In genomic region chr12:25480145-25480544, GRCh38 we compare ENCODE assay signal across 21 cellular contexts.
A peak's percentile ranks its signal among the peaks of the same experiment; 100 is the strongest.
DNase-seq lines count a peak whose midpoint lies in the region; ATAC-seq, FAIRE-seq and TF ChIP-seq lines count a peak whose summit lies in the region.
"Had no signal": no experiment of that assay in that cellular context is flagged by ENCODE, and none has a peak within 500 bp of the region (broad histone marks: within the 10 kb centered on the region; RNA-seq: fewer than 3 reads in every experiment).

No MANE protein-coding gene starts in this region.

- H2BK5ac ChIP-seq in H1 (ENCODE audit: low read depth, low read length) (no peak overlapping the region), neuronal stem cell (ENCODE audit: low read length) (no peak overlapping the region)

- no peaks in the 10 kb centered on the region for H3K9me3 ChIP-seq in liver (ENCODE audit: control insufficient read depth in 4 of 4, low read length in 3 of 4)
- H3K9me3 ChIP-seq in HepG2 (ENCODE audit: low read length) = no peaks in the 10 kb centered on the region
- no peaks in the 10 kb centered on the region for H3K9me3 ChIP-seq in H1 (ENCODE audit: insufficient read depth in 2 of 2, low read depth in 1 of 2, low read length in 1 of 2)
- no peaks in the 10 kb centered on the region for H3K9me3 ChIP-seq in neuronal stem cell (replicated peaks in 1 of 2; ENCODE audit: control insufficient read depth in 2 of 2, insufficient read depth in 1 of 2, low read depth in 1 of 2, low read length in 2 of 2)
- no peaks in the 10 kb centered on the region for H3K9me3 ChIP-seq in A673 (ENCODE audit: low read depth, low read length, poor library complexity, severe bottlenecking)
- H3K9me3 ChIP-seq: A549, BLaER1 had no signal

- H3K4me2 ChIP-seq in HepG2 (ENCODE audit: low read depth, low read length) (no peak overlapping the region), H1 (ENCODE audit: insufficient read depth in 1 of 2, low read depth in 2 of 2, low read length in 2 of 2) (no peak overlapping the region), neuronal stem cell (ENCODE audit: insufficient read depth, low read length, poor library complexity, severe bottlenecking) (no peak overlapping the region)
- H3K4me2 ChIP-seq: A549, BLaER1 had no signal

- in situ Hi-C loops in HepG2 (cut with HindIII; ENCODE audit: extremely low pct_ligation_motif_present, low pct_unique_long_range_greater_than_20kb) = no loop called here

- no peaks in the 10 kb centered on the region for H4K20me1 ChIP-seq in HepG2 (ENCODE audit: insufficient read depth, low read length)
- H4K20me1 ChIP-seq in H1 (replicated peaks in 1 of 2; ENCODE audit: control insufficient read depth in 1 of 2, insufficient read depth in 2 of 2, low read length in 2 of 2) = no peaks in the 10 kb centered on the region
- H4K20me1 ChIP-seq: BLaER1 had no signal

- H3K4ac ChIP-seq in H1 (replicated peaks; ENCODE audit: insufficient read length, low read depth, low read length) (no peak overlapping the region), neuronal stem cell (ENCODE audit: low read length) (no peak overlapping the region)

- TF ChIP-seq CTCF in liver (IDR thresholded peaks at IDR 0.05; ENCODE audit: low read depth, low read length, missing input control) (no peak), HepG2 (CRISPR knock-in tag; IDR thresholded peaks at IDR 0.05) (no peak), H1 (IDR thresholded peaks at IDR 0.05; ENCODE audit: control extremely low read depth in 1 of 3, insufficient read depth in 1 of 3, low read depth in 1 of 3, low read length in 3 of 3) (no peak), A673 (conservative IDR thresholded peaks at IDR 0.05; ENCODE audit: low read depth, low read length) (no peak)

- no peaks in the 10 kb centered on the region for H3K27me3 ChIP-seq in liver (ENCODE audit: control insufficient read depth in 4 of 4, insufficient read depth in 4 of 4, low read length in 3 of 4)
- H3K27me3 ChIP-seq in HepG2 (ENCODE audit: control insufficient read depth in 1 of 2, insufficient read depth in 2 of 2, low read length in 2 of 2) = no peaks in the 10 kb centered on the region
- H3K27me3 ChIP-seq in H1 (replicated peaks in 1 of 4; ENCODE audit: control insufficient read depth in 3 of 4, extremely low read depth in 1 of 4, insufficient read depth in 3 of 4, low read length in 3 of 4) = no peaks in the 10 kb centered on the region
- H3K27me3 ChIP-seq in neuronal stem cell (ENCODE audit: control insufficient read depth in 3 of 3, insufficient read depth in 3 of 3, low read depth in 1 of 3, low read length in 3 of 3) = no peaks in the 10 kb centered on the region
- no peaks in the 10 kb centered on the region for H3K27me3 ChIP-seq in A673 (replicated peaks; ENCODE audit: insufficient read depth, low read depth, low read length, poor library complexity)
- H3K27me3 ChIP-seq: BLaER1 had no signal

- H2BK20ac ChIP-seq in H1 (ENCODE audit: low read length) = no peak overlapping the region

- POLR2A ChIA-PET in HepG2 (lab: Yijun Ruan, JAX) (no interaction called here), H1 (lab: Charles Lee; ENCODE audit: partially characterized antibody) (no interaction called here), A673 (lab: Charles Lee; ENCODE audit: low non-redundant PET) (no interaction called here)

- CTCF ChIA-PET in HepG2 (lab: Yijun Ruan, JAX; ENCODE audit: low intra/inter-chr PET ratio, low total read pairs) = no interaction called here
- CTCF ChIA-PET in H1 (lab: Charles Lee; ENCODE audit: partially characterized antibody) = no interaction called here
- CTCF ChIA-PET in A673 (lab: Charles Lee) = no interaction called here

- H3K23ac ChIP-seq in H1 (ENCODE audit: insufficient read length) (no peak overlapping the region), neuronal stem cell (ENCODE audit: low read depth, low read length, poor library complexity) (no peak overlapping the region)

- TF ChIP-seq RAD21 in liver (IDR thresholded peaks at IDR 0.05) (peak in 1 of 2 donors; percentile 38), HepG2 (CRISPR knock-in tag; IDR thresholded peaks at IDR 0.05) (no peak), H1 (IDR thresholded peaks at IDR 0.05 in 1 of 2, conservative IDR thresholded peaks at IDR 0.05 in 1 of 2; ENCODE audit: low read depth in 2 of 2, low read length in 2 of 2) (no peak)

- H3K56ac ChIP-seq in H1 (replicated peaks; ENCODE audit: insufficient read length, low read depth, low read length) = no peak overlapping the region

- intact Hi-C loops in HepG2 (cut with micrococcal nuclease; ENCODE audit: unreplicated experiment) (no loop called here), A673 (cut with micrococcal nuclease; ENCODE audit: unreplicated experiment) (no loop called here)

- ATAC-seq in HepG2 = no peak
- ATAC-seq: A549, GM12878, HCT116 had no signal

- no peak overlapping the region for H2BK120ac ChIP-seq in H1 (replicated peaks; ENCODE audit: low read depth, low read length)
- H2BK120ac ChIP-seq in neuronal stem cell (ENCODE audit: low read depth, low read length) = no peak overlapping the region

- no peak for TF ChIP-seq POLR2A in HepG2 (IDR thresholded peaks at IDR 0.05; ENCODE audit: insufficient read depth in 1 of 2, low read depth in 2 of 2, low read length in 2 of 2)
- no peak for TF ChIP-seq POLR2A in H1 (IDR thresholded peaks at IDR 0.05; ENCODE audit: control extremely low read depth in 1 of 2, low read depth in 2 of 2, low read length in 2 of 2)

- H2AFZ ChIP-seq in HepG2 (ENCODE audit: low read length) (no peak overlapping the region), H1 (ENCODE audit: low read length) (no peak overlapping the region), neuronal stem cell (ENCODE audit: low read length) (no peak overlapping the region)

- no peak overlapping the region for H4K8ac ChIP-seq in H1 (ENCODE audit: extremely low read depth, insufficient read depth, low read length)
- no peak overlapping the region for H4K8ac ChIP-seq in neuronal stem cell (ENCODE audit: low read depth, low read length)

- H3K4me1 ChIP-seq in liver (ENCODE audit: control insufficient read depth in 4 of 4, insufficient read depth in 4 of 4, low read length in 3 of 4) (no peaks in the 10 kb centered on the region), HepG2 (ENCODE audit: insufficient read depth, low read length) (no peaks in the 10 kb centered on the region), H1 (replicated peaks in 1 of 4; ENCODE audit: control insufficient read depth in 3 of 4, insufficient read depth in 4 of 4, low read length in 3 of 4) (no peaks in the 10 kb centered on the region), neuronal stem cell (ENCODE audit: control insufficient read depth in 2 of 2, insufficient read depth in 1 of 2, low read depth in 1 of 2, low read length in 2 of 2) (no peaks in the 10 kb centered on the region), A673 (ENCODE audit: insufficient read depth, low read length, poor library complexity, severe bottlenecking) (no peaks in the 10 kb centered on the region)
- H3K4me1 ChIP-seq: A549, BLaER1 had no signal

- DNase-seq in HepG2 (ENCODE audit: low spot score) (no peak), H1 (ENCODE audit: low read depth in 1 of 2, low spot score in 2 of 2) (no peak), fibroblast of gingiva (ENCODE audit: low read depth) (peak; percentile 11), neuronal stem cell (ENCODE audit: low spot score) (no peak), NAMALWA (ENCODE audit: low spot score) (no peak), germinal center (ENCODE audit: low spot score) (no peak), A673 (ENCODE audit: low spot score) (no peak)
- DNase-seq: CD4-positive, alpha-beta memory T cell; DMS153; DMS79; GF-D8; HFFc6; IMR-90 had no signal

- no peak overlapping the region for H3K9ac ChIP-seq in liver (ENCODE audit: low read depth in 1 of 2, low read length in 2 of 2)
- no peak overlapping the region for H3K9ac ChIP-seq in HepG2 (ENCODE audit: insufficient read depth, low read depth, low read length)
- H3K9ac ChIP-seq in H1 (replicated peaks in 1 of 4; ENCODE audit: extremely low read depth in 1 of 4, low read depth in 3 of 4, low read length in 3 of 4) = no peak overlapping the region
- H3K9ac ChIP-seq in neuronal stem cell (ENCODE audit: low read depth, low read length, poor library complexity) = no peak overlapping the region
- H3K9ac ChIP-seq: BLaER1 had no signal

- H3K36me3 ChIP-seq in liver (ENCODE audit: control insufficient read depth in 4 of 4, insufficient read depth in 3 of 4, low read depth in 1 of 4, low read length in 3 of 4) (no peaks in the 10 kb centered on the region), HepG2 (replicated peaks in 1 of 2; ENCODE audit: control insufficient read depth in 1 of 2, insufficient read depth in 2 of 2, low read length in 2 of 2) (no peaks in the 10 kb centered on the region), H1 (ENCODE audit: control insufficient read depth in 2 of 4, insufficient read depth in 4 of 4, low read length in 3 of 4) (no peaks in the 10 kb centered on the region), neuronal stem cell (replicated peaks in 1 of 2; ENCODE audit: control insufficient read depth in 2 of 2, insufficient read depth in 2 of 2, low read length in 2 of 2) (no peaks in the 10 kb centered on the region), A673 (ENCODE audit: insufficient read depth, low read length, poor library complexity, severe bottlenecking) (no peaks in the 10 kb centered on the region)
- H3K36me3 ChIP-seq: BLaER1 had no signal

- H2BK15ac ChIP-seq in H1 (ENCODE audit: low read length) = no peak overlapping the region
- H2BK15ac ChIP-seq in neuronal stem cell (ENCODE audit: low read length) = no peak overlapping the region

- H2AK5ac ChIP-seq in H1 (ENCODE audit: low read depth, low read length) = no peak overlapping the region
- no peak overlapping the region for H2AK5ac ChIP-seq in neuronal stem cell (ENCODE audit: low read depth, low read length)

- H4K91ac ChIP-seq in H1 (replicated peaks; ENCODE audit: insufficient read length, low read length) (no peak overlapping the region), neuronal stem cell (ENCODE audit: low read depth, low read length, poor library complexity) (no peak overlapping the region)

- H3K14ac ChIP-seq in H1 (ENCODE audit: insufficient read length) = peak overlapping the region; percentile 42
- H3K14ac ChIP-seq in neuronal stem cell (ENCODE audit: low read length) = no peak overlapping the region

- H2BK12ac ChIP-seq in H1 (ENCODE audit: low read depth, low read length) (no peak overlapping the region), neuronal stem cell (ENCODE audit: low read length) (no peak overlapping the region)

- TF ChIP-seq EP300 in HepG2 (IDR thresholded peaks at IDR 0.05; ENCODE audit: low read depth in 2 of 2, low read length in 2 of 2) (no peak), HepG2 (CRISPR knock-in tag; IDR thresholded peaks at IDR 0.05; ENCODE audit: borderline replicate concordance) (no peak), H1 (IDR thresholded peaks at IDR 0.05; ENCODE audit: borderline replicate concordance in 1 of 2, low read depth in 2 of 2, low read length in 2 of 2) (no peak)

- 98% methylated on average over 1 of the region's 1 CpG for WGBS in liver
- WGBS in HepG2 (ENCODE audit: low lambda C conversion rate) = no CpG with 5 or more reads among the region's 1 CpG
- 88% methylated on average over 1 of the region's 1 CpG; no CpG with 5 or more reads in 1 of the 2 experiments for WGBS in H1 (ENCODE audit: extremely low coverage in 1 of 2, insufficient coverage in 1 of 2, insufficient read length in 1 of 2, insufficient replicate concordance in 2 of 2, low coverage in 1 of 2, low lambda C conversion rate in 2 of 2, missing lambda C conversion rate in 1 of 2), 2 experiments
- no CpG with 5 or more reads among the region's 1 CpG for WGBS in neuronal stem cell (ENCODE audit: extremely low coverage in 2 of 2, insufficient read length in 2 of 2, insufficient replicate concordance in 1 of 2), 2 donors

- no peak overlapping the region for H3K18ac ChIP-seq in H1 (ENCODE audit: extremely low read depth, low read length)
- H3K18ac ChIP-seq in neuronal stem cell (ENCODE audit: low read length) = peak overlapping the region; percentile 13

- H3K23me2 ChIP-seq in H1 (ENCODE audit: low read depth, low read length) = no peaks in the 10 kb centered on the region

- FAIRE-seq in HepG2 (lab: Jason Lieb, UNC) (no peak), H1 (lab: Jason Lieb, UNC) (no peak)
- FAIRE-seq: A549, GM12878, H54 had no signal

- no peaks in the 10 kb centered on the region for H3K79me1 ChIP-seq in H1 (ENCODE audit: low read depth, low read length)
- no peaks in the 10 kb centered on the region for H3K79me1 ChIP-seq in neuronal stem cell (ENCODE audit: low read depth, low read length)

- H3K79me2 ChIP-seq in HepG2 (ENCODE audit: insufficient read depth, low read length) (no peaks in the 10 kb centered on the region), H1 (ENCODE audit: control insufficient read depth in 1 of 2, insufficient read depth in 2 of 2, low read length in 2 of 2) (no peaks in the 10 kb centered on the region)

- H4K5ac ChIP-seq in H1 (ENCODE audit: insufficient read length, low read depth, low read length) = no peak overlapping the region

- no peak overlapping the region for H3K27ac ChIP-seq in liver (ENCODE audit: low read depth in 1 of 2, low read length in 2 of 2)
- H3K27ac ChIP-seq in HepG2 (ENCODE audit: extremely low read length, insufficient read depth, low read length) = no peak overlapping the region
- H3K27ac ChIP-seq in H1 (ENCODE audit: low read depth, low read length) = no peak overlapping the region
- no peak overlapping the region for H3K27ac ChIP-seq in neuronal stem cell (replicated peaks; ENCODE audit: low read length)
- H3K27ac ChIP-seq in A673 (ENCODE audit: low read depth, low read length, poor library complexity, severe bottlenecking) = no peak overlapping the region
- H3K27ac ChIP-seq: 22Rv1, A549, BLaER1, HL-60 had no signal

- no peak overlapping the region for H3K4me3 ChIP-seq in liver (ENCODE audit: low read depth in 1 of 3, low read length in 3 of 3)
- no peak overlapping the region for H3K4me3 ChIP-seq in HepG2 (replicated peaks in 1 of 3; ENCODE audit: insufficient read depth in 1 of 3, low read depth in 2 of 3, low read length in 3 of 3)
- H3K4me3 ChIP-seq in H1 (ENCODE audit: extremely low read depth in 1 of 4, insufficient read depth in 2 of 4, low read depth in 3 of 4, low read length in 4 of 4) = no peak overlapping the region
- H3K4me3 ChIP-seq in neuronal stem cell (ENCODE audit: low read length in 2 of 2) = no peak overlapping the region
- H3K4me3 ChIP-seq in A673 (ENCODE audit: low read depth, low read length, poor library complexity, severe bottlenecking) = no peak overlapping the region
- H3K4me3 ChIP-seq: A549, BLaER1, GM12878 had no signal

- BruUV-seq in HepG2 (replicated peaks; lab: Mats Ljungman, UMichigan) (no TSS peak), A673 (replicated peaks; lab: Mats Ljungman, UMichigan) (no TSS peak)
